1 cellular context compared by ENCODE assay signal in the genomic region with DNA sequence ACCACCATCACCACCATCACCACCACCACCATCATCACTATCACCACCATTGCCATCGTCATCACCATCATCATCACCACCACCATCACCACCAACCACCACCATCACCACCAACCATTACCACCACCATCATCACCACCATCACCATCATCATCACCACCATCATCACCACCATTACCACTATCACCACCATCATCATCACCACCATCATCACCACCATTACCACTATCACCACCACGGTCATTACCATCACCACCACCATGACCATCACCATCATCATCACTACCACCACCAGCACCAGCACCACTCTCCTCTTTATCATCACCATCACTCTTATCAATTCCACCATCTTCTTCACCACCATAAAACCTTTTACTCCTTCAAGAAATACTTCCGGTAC.
A peak's percentile ranks its signal among the peaks of the same experiment; 100 is the strongest.
TF ChIP-seq lines count a peak whose summit lies in the region.

No MANE protein-coding gene starts in this region.

TF ChIP-seq in HepG2, 621 proteins besides CTCF, POLR2A, EP300 and RAD21 (continues in another document):
- TF ChIP-seq ATM (IDR thresholded peaks at IDR 0.05; ENCODE audit: borderline replicate concordance) (0 out of 2 replicates have a peak, but pooled peaks have one; percentile 26), ZNF792 (CRISPR knock-in tag; IDR thresholded peaks at IDR 0.05) (no peak), PCBP1 (IDR thresholded peaks at IDR 0.05; ENCODE audit: borderline replicate concordance, low read depth, low read length) (no peak), CREB1 (IDR thresholded peaks at IDR 0.05) (peak; percentile 94), CREB1 (CRISPR knock-in tag; IDR thresholded peaks at IDR 0.05) (no peak), ZNF317 (CRISPR knock-in tag; IDR thresholded peaks at IDR 0.05) (no peak), IRF9 (CRISPR knock-in tag; IDR thresholded peaks at IDR 0.05; ENCODE audit: borderline replicate concordance) (no peak), CSRNP2 (CRISPR knock-in tag; conservative IDR thresholded peaks at IDR 0.05; ENCODE audit: low read depth) (no peak), SMAD1 (CRISPR knock-in tag; IDR thresholded peaks at IDR 0.05; ENCODE audit: borderline replicate concordance, low read depth) (no peak), REST (IDR thresholded peaks at IDR 0.05; ENCODE audit: borderline replicate concordance in 1 of 2, low read depth in 1 of 2, low read length in 2 of 2) (no peak), ZNF496 (CRISPR knock-in tag; IDR thresholded peaks at IDR 0.05; ENCODE audit: insufficient replicate concordance) (no peak), ZNF292 (CRISPR knock-in tag; IDR thresholded peaks at IDR 0.05; ENCODE audit: borderline replicate concordance, low read depth) (no peak), FOXA1 (IDR thresholded peaks at IDR 0.05) (peak; percentile 38; the same call in 1 of the 2 replicates), FOXA1 (CRISPR knock-in tag; IDR thresholded peaks at IDR 0.05) (no peak), ATF7 (IDR thresholded peaks at IDR 0.05) (peak; percentile 41; the same call in 1 of the 2 replicates), ATF7 (CRISPR knock-in tag; IDR thresholded peaks at IDR 0.05) (no peak), IKZF1 (IDR thresholded peaks at IDR 0.05) (peak; percentile 81; the same call in 1 of the 2 replicates), TAF15 (IDR thresholded peaks at IDR 0.05; ENCODE audit: low read depth, low read length, poor library complexity, severe bottlenecking) (no peak), POGK (CRISPR knock-in tag; conservative IDR thresholded peaks at IDR 0.05) (no peak), KLF15 (CRISPR knock-in tag; IDR thresholded peaks at IDR 0.05; ENCODE audit: borderline replicate concordance) (no peak), THYN1 (CRISPR knock-in tag; IDR thresholded peaks at IDR 0.05; ENCODE audit: borderline replicate concordance, low read depth) (no peak), FOXP1 (IDR thresholded peaks at IDR 0.05) (0 out of 2 replicates have a peak, but pooled peaks have one; percentile 42), FOXP1 (CRISPR knock-in tag; IDR thresholded peaks at IDR 0.05) (no peak), FOXM1 (CRISPR knock-in tag; IDR thresholded peaks at IDR 0.05) (no peak), ZMAT3 (CRISPR knock-in tag; conservative IDR thresholded peaks at IDR 0.05) (no peak)
- TF ChIP-seq, protein P1, sequence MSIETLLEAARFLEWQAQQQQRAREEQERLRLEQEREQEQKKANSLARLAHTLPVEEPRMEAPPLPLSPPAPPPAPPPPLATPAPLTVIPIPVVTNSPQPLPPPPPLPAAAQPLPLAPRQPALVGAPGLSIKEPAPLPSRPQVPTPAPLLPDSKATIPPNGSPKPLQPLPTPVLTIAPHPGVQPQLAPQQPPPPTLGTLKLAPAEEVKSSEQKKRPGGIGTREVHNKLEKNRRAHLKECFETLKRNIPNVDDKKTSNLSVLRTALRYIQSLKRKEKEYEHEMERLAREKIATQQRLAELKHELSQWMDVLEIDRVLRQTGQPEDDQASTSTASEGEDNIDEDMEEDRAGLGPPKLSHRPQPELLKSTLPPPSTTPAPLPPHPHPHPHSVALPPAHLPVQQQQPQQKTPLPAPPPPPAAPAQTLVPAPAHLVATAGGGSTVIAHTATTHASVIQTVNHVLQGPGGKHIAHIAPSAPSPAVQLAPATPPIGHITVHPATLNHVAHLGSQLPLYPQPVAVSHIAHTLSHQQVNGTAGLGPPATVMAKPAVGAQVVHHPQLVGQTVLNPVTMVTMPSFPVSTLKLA (IDR thresholded peaks at IDR 0.05) = 0 out of 2 replicates have a peak, but pooled peaks have one; percentile 21
- TF ChIP-seq, protein P2, sequence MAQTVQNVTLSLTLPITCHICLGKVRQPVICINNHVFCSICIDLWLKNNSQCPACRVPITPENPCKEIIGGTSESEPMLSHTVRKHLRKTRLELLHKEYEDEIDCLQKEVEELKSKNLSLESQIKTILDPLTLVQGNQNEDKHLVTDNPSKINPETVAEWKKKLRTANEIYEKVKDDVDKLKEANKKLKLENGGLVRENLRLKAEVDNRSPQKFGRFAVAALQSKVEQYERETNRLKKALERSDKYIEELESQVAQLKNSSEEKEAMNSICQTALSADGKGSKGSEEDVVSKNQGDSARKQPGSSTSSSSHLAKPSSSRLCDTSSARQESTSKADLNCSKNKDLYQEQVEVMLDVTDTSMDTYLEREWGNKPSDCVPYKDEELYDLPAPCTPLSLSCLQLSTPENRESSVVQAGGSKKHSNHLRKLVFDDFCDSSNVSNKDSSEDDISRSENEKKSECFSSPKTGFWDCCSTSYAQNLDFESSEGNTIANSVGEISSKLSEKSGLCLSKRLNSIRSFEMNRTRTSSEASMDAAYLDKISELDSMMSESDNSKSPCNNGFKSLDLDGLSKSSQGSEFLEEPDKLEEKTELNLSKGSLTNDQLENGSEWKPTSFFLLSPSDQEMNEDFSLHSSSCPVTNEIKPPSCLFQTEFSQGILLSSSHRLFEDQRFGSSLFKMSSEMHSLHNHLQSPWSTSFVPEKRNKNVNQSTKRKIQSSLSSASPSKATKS (CRISPR knock-in tag; IDR thresholded peaks at IDR 0.05) = no peak
- TF ChIP-seq, protein P3, sequence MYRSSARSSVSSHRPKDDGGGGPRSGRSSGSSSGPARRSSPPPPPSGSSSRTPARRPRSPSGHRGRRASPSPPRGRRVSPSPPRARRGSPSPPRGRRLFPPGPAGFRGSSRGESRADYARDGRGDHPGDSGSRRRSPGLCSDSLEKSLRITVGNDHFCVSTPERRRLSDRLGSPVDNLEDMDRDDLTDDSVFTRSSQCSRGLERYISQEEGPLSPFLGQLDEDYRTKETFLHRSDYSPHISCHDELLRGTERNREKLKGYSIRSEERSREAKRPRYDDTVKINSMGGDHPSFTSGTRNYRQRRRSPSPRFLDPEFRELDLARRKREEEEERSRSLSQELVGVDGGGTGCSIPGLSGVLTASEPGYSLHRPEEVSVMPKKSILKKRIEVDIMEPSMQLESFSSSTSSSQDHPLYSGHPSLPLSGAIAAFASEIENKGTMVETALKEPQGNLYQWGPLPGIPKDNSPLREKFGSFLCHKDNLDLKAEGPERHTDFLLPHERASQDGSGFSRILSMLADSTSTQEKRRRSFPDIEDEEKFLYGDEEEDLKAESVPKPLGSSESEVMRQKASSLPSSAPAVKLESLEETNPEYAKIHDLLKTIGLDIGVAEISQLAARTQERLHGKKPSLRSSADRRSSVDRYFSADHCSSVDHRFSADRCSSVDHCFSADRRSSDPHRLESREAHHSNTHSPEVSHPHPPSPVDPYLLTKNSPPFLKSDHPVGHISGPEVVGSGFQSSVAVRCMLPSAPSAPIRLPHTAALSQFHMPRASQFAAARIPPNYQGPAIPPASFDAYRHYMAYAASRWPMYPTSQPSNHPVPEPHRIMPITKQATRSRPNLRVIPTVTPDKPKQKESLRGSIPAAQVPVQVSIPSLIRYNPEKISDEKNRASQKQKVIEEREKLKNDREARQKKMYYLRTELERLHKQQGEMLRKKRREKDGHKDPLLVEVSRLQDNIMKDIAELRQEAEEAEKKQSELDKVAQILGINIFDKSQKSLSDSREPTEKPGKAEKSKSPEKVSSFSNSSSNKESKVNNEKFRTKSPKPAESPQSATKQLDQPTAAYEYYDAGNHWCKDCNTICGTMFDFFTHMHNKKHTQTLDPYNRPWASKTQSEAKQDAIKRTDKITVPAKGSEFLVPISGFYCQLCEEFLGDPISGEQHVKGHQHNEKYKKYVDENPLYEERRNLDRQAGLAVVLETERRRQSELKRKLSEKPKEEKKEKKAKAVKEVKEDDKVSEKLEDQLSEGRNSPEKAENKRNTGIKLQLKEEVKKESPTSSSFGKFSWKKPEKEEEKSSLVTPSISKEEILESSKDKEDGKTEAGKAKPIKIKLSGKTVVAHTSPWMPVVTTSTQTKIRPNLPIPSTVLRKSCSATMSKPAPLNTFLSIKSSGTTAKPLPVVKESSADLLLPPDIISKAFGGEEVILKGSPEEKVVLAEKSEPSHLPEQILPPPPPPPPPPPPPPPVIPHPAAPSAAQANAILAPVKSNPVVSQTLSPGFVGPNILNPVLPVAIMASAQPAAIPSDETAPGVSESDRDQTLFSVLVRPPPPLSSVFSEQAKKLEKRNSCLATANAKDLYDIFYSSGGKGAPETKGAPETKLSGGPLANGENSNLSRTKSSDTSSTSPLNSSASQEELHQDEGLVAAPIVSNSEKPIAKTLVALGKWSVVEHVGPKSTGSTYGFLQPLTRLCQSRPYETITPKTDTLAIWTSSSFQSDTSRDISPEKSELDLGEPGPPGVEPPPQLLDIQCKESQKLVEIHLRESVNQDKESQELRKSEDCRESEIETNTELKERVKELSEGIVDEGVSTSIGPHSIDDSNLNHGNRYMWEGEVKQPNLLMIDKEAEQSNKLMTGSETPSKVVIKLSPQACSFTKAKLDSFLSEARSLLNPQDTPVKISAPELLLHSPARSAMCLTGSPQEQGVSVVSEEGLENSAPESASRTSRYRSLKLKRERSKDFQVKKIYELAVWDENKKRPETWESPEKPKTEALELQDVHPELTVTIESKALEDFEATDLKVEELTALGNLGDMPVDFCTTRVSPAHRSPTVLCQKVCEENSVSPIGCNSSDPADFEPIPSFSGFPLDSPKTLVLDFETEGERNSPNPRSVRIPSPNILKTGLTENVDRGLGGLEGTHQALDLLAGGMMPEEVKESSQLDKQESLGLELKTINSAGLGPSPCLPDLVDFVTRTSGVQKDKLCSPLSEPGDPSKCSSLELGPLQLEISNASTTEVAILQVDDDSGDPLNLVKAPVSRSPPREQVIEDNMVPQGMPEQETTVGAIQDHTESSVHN (CRISPR knock-in tag; IDR thresholded peaks at IDR 0.05) = no peak
- TF ChIP-seq, protein P4, sequence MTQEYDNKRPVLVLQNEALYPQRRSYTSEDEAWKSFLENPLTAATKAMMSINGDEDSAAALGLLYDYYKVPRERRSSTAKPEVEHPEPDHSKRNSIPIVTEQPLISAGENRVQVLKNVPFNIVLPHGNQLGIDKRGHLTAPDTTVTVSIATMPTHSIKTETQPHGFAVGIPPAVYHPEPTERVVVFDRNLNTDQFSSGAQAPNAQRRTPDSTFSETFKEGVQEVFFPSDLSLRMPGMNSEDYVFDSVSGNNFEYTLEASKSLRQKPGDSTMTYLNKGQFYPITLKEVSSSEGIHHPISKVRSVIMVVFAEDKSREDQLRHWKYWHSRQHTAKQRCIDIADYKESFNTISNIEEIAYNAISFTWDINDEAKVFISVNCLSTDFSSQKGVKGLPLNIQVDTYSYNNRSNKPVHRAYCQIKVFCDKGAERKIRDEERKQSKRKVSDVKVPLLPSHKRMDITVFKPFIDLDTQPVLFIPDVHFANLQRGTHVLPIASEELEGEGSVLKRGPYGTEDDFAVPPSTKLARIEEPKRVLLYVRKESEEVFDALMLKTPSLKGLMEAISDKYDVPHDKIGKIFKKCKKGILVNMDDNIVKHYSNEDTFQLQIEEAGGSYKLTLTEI (CRISPR knock-in tag; conservative IDR thresholded peaks at IDR 0.05) = no peak
